In genomic region chr12:51393676-51394545, GRCh38 we compare ENCODE assay signal across 9 cellular contexts. TPM values are rescaled to one million over a fixed set of nuclear protein-coding genes. Genes with fewer than 3 reads are reported as not detected.
A peak's percentile ranks its signal among the peaks of the same experiment; 100 is the strongest.
DNase-seq lines count a peak whose midpoint lies in the region; ATAC-seq and TF ChIP-seq lines count a peak whose summit lies in the region.
"Had no signal": no experiment of that assay in that cellular context is flagged by ENCODE, and none has a peak within 500 bp of the region (broad histone marks: within the 10 kb centered on the region; RNA-seq: fewer than 3 reads in every experiment).

No MANE protein-coding gene starts in this region.

- peak overlapping the region; percentile 77 for H3K4me3 Mint-ChIP-seq in T-helper 1 cell treated with Interleukin-12 subunit alpha and Interleukin-12 subunit beta and Interleukin-4 antibody, amounts not matched to agents 30 μg/mL and 1 μg/mL, for 36 hours
- peak overlapping the region; percentile 82 for H3K4me3 Mint-ChIP-seq in neural progenitor cell

- no peaks in the 10 kb centered on the region for H3K36me3 ChIP-seq in neural progenitor cell

- TF ChIP-seq CTCF in astrocyte of the spinal cord (IDR thresholded peaks at IDR 0.05; ENCODE audit: low read depth, low read length) (no peak), neural progenitor cell (IDR thresholded peaks at IDR 0.05) (no peak)

- H4K20me1 ChIP-seq in neural progenitor cell (ENCODE audit: low read depth): peaks cover 5% of the 10 kb centered on the region

- H2AFZ ChIP-seq in neural progenitor cell (replicated peaks): no peak overlapping the region

- no peak for ATAC-seq in GM21737 (IDR thresholded peaks at IDR 0.05; ENCODE audit: unreplicated experiment)
- ATAC-seq in HG03039 (IDR thresholded peaks at IDR 0.05; ENCODE audit: unreplicated experiment): no peak
- ATAC-seq in GM19397 (IDR thresholded peaks at IDR 0.05; ENCODE audit: unreplicated experiment): no peak
- ATAC-seq in GM21528 (IDR thresholded peaks at IDR 0.05; ENCODE audit: low FRiP score, unreplicated experiment): no peak
- ATAC-seq: left colon had no signal

- DNase-seq in GDM1 (lab: John Stamatoyannopoulos, UW) (peak; percentile 50), astrocyte of the spinal cord (ENCODE audit: low read depth, low spot score) (peak; percentile 73), neural progenitor cell (ENCODE audit: low spot score) (no peak)

- in situ Hi-C loops in astrocyte of the spinal cord (cut with HindIII; ENCODE audit: low sequenced_read_pairs): no loop called here

- H3F3A ChIP-seq in neural progenitor cell (ENCODE audit: low read depth): peaks cover 16% of the 10 kb centered on the region

- no peaks in the 10 kb centered on the region for H3K79me2 ChIP-seq in neural progenitor cell (ENCODE audit: low read depth)

- H3K4me2 ChIP-seq in neural progenitor cell: no peak overlapping the region

- peaks cover 4% of the 10 kb centered on the region for H3K36me3 Mint-ChIP-seq in T-helper 1 cell treated with Interleukin-12 subunit alpha and Interleukin-12 subunit beta and Interleukin-4 antibody, amounts not matched to agents 30 μg/mL and 1 μg/mL, for 36 hours (ENCODE audit: low read depth)
- H3K36me3 Mint-ChIP-seq in neural progenitor cell: peaks cover 2% of the 10 kb centered on the region

- H3K27me3 ChIP-seq in neural progenitor cell: peaks cover 62% of the 10 kb centered on the region

- peaks cover 15% of the 10 kb centered on the region for H3K27me3 Mint-ChIP-seq in T-helper 1 cell treated with Interleukin-12 subunit alpha and Interleukin-12 subunit beta and Interleukin-4 antibody, amounts not matched to agents 30 μg/mL and 1 μg/mL, for 36 hours (ENCODE audit: low read depth)
- peaks cover 44% of the 10 kb centered on the region for H3K27me3 Mint-ChIP-seq in neural progenitor cell (ENCODE audit: insufficient read depth, low read depth)

- H3K27ac ChIP-seq in neural progenitor cell: no peak overlapping the region

- H3K4me1 Mint-ChIP-seq in T-helper 1 cell treated with Interleukin-12 subunit alpha and Interleukin-12 subunit beta and Interleukin-4 antibody, amounts not matched to agents 30 μg/mL and 1 μg/mL, for 36 hours (ENCODE audit: low read depth): peaks cover 54% of the 10 kb centered on the region
- H3K4me1 Mint-ChIP-seq in neural progenitor cell: peaks cover 23% of the 10 kb centered on the region

- no peak overlapping the region for H3K4me3 ChIP-seq in astrocyte of the spinal cord (ENCODE audit: low read depth, low read length)
- H3K4me3 ChIP-seq in neural progenitor cell: no peak overlapping the region

- peak overlapping the region; percentile 87 for H3K27ac Mint-ChIP-seq in T-helper 1 cell treated with Interleukin-12 subunit alpha and Interleukin-12 subunit beta and Interleukin-4 antibody, amounts not matched to agents 30 μg/mL and 1 μg/mL, for 36 hours
- H3K27ac Mint-ChIP-seq in neural progenitor cell: no peak overlapping the region

- no peaks in the 10 kb centered on the region for H3K9me3 ChIP-seq in neural progenitor cell (ENCODE audit: low read depth)

- no peak overlapping the region for H3K9ac ChIP-seq in neural progenitor cell

- no peaks in the 10 kb centered on the region for H3K4me1 ChIP-seq in neural progenitor cell

- no peaks in the 10 kb centered on the region for H3K9me3 Mint-ChIP-seq in T-helper 1 cell treated with Interleukin-12 subunit alpha and Interleukin-12 subunit beta and Interleukin-4 antibody, amounts not matched to agents 30 μg/mL and 1 μg/mL, for 36 hours
- no peaks in the 10 kb centered on the region for H3K9me3 Mint-ChIP-seq in neural progenitor cell

RNA-seq across cellular contexts. Expression of gene GALNT6, which starts 2.7 kb away (rescaled TPM):
- total RNA-seq in neural progenitor cell (ENCODE audit: low replicate concordance): 1.5 TPM in 1 of 2 replicates, not detected in the other

RNA-seq across cellular contexts. Expression of gene SLC4A8, which starts 30.7 kb away (rescaled TPM):
- total RNA-seq in neural progenitor cell (ENCODE audit: low replicate concordance): 10.1 and 132 TPM in 2 replicates

RNA-seq across cellular contexts. Expression of gene CELA1, which starts 47.4 kb away (rescaled TPM):
- not detected in 2 replicates for total RNA-seq in neural progenitor cell (ENCODE audit: low replicate concordance)
- total RNA-seq: left colon had no signal
